Comparison of ENCODE assay signal across 2 cellular contexts in the genomic region with DNA sequence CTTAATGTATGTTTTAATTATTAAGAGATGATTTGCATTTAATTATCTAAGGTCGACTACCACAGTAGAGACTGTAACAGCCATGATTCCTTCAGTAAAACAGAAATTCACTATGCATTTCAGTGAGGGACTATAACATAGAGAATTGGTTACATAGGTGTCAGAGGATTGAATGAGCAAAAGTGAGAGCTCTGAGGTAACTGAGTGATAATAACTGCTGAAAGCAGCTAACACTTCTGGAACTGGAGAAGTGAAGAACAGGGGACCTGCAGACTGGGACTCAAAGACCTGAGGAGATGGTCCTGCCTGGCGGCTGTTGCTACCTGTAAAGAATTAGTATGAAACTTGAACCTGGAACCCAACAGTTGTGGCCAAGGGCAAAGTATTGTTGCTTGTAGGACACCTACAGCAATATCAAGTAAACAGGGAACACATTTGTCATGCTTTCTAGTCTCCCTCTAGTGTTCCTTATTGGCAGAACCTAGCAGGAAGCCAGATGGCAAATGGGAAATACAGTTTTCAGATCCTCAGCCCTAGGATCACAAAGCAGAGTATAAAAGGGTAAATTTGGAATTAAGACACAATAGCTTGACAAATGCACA.
TF ChIP-seq lines count a peak whose summit lies in the region.

No MANE protein-coding gene starts in this region.

TF ChIP-seq in K562, 482 proteins besides CTCF, POLR2A, EP300 and RAD21 (continued from another document and continues in another):
- TF ChIP-seq, protein P1, sequence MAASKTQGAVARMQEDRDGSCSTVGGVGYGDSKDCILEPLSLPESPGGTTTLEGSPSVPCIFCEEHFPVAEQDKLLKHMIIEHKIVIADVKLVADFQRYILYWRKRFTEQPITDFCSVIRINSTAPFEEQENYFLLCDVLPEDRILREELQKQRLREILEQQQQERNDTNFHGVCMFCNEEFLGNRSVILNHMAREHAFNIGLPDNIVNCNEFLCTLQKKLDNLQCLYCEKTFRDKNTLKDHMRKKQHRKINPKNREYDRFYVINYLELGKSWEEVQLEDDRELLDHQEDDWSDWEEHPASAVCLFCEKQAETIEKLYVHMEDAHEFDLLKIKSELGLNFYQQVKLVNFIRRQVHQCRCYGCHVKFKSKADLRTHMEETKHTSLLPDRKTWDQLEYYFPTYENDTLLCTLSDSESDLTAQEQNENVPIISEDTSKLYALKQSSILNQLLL (CRISPR knock-in tag; IDR thresholded peaks at IDR 0.05; ENCODE audit: borderline replicate concordance): no peak
- TF ChIP-seq NBN (IDR thresholded peaks at IDR 0.05; ENCODE audit: low read depth): 0 out of 2 replicates have a peak, but pooled peaks have one; percentile 43
- TF ChIP-seq, protein P2, sequence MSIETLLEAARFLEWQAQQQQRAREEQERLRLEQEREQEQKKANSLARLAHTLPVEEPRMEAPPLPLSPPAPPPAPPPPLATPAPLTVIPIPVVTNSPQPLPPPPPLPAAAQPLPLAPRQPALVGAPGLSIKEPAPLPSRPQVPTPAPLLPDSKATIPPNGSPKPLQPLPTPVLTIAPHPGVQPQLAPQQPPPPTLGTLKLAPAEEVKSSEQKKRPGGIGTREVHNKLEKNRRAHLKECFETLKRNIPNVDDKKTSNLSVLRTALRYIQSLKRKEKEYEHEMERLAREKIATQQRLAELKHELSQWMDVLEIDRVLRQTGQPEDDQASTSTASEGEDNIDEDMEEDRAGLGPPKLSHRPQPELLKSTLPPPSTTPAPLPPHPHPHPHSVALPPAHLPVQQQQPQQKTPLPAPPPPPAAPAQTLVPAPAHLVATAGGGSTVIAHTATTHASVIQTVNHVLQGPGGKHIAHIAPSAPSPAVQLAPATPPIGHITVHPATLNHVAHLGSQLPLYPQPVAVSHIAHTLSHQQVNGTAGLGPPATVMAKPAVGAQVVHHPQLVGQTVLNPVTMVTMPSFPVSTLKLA (conservative IDR thresholded peaks at IDR 0.05): peak; percentile 32 to 43; a peak in 1 of 4 replicates
- TF ChIP-seq MEIS2 (IDR thresholded peaks at IDR 0.05; ENCODE audit: partially characterized antibody): no peak
- no peak for TF ChIP-seq ZNF311 (CRISPR knock-in tag; IDR thresholded peaks at IDR 0.05)
- no peak for TF ChIP-seq MIER1 (IDR thresholded peaks at IDR 0.05; ENCODE audit: low read depth)
- TF ChIP-seq ZNF232 (CRISPR knock-in tag; IDR thresholded peaks at IDR 0.05): no peak
- TF ChIP-seq RUNX1 (IDR thresholded peaks at IDR 0.05; ENCODE audit: low read depth): no peak
- TF ChIP-seq IRF2 (CRISPR knock-in tag; IDR thresholded peaks at IDR 0.05): no peak
- peak; percentile 35 to 75; a peak in 3 of 4 replicates for TF ChIP-seq FOXA3 (CRISPR knock-in tag; conservative IDR thresholded peaks at IDR 0.05 in 1 of 2, IDR thresholded peaks at IDR 0.05 in 1 of 2)
- TF ChIP-seq, protein P3, sequence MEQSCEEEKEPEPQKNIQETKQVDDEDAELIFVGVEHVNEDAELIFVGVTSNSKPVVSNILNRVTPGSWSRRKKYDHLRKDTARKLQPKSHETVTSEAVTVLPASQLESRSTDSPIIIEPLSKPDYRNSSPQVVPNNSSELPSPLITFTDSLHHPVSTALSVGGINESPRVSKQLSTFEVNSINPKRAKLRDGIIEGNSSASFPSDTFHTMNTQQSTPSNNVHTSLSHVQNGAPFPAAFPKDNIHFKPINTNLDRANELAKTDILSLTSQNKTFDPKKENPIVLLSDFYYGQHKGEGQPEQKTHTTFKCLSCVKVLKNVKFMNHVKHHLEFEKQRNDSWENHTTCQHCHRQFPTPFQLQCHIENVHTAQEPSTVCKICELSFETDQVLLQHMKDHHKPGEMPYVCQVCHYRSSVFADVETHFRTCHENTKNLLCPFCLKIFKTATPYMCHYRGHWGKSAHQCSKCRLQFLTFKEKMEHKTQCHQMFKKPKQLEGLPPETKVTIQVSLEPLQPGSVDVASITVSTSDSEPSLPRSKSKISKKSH (CRISPR knock-in tag; IDR thresholded peaks at IDR 0.05): no peak
- no peak for TF ChIP-seq LEF1 (IDR thresholded peaks at IDR 0.05)
- TF ChIP-seq, protein P4, sequence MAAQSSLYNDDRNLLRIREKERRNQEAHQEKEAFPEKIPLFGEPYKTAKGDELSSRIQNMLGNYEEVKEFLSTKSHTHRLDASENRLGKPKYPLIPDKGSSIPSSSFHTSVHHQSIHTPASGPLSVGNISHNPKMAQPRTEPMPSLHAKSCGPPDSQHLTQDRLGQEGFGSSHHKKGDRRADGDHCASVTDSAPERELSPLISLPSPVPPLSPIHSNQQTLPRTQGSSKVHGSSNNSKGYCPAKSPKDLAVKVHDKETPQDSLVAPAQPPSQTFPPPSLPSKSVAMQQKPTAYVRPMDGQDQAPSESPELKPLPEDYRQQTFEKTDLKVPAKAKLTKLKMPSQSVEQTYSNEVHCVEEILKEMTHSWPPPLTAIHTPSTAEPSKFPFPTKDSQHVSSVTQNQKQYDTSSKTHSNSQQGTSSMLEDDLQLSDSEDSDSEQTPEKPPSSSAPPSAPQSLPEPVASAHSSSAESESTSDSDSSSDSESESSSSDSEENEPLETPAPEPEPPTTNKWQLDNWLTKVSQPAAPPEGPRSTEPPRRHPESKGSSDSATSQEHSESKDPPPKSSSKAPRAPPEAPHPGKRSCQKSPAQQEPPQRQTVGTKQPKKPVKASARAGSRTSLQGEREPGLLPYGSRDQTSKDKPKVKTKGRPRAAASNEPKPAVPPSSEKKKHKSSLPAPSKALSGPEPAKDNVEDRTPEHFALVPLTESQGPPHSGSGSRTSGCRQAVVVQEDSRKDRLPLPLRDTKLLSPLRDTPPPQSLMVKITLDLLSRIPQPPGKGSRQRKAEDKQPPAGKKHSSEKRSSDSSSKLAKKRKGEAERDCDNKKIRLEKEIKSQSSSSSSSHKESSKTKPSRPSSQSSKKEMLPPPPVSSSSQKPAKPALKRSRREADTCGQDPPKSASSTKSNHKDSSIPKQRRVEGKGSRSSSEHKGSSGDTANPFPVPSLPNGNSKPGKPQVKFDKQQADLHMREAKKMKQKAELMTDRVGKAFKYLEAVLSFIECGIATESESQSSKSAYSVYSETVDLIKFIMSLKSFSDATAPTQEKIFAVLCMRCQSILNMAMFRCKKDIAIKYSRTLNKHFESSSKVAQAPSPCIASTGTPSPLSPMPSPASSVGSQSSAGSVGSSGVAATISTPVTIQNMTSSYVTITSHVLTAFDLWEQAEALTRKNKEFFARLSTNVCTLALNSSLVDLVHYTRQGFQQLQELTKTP (IDR thresholded peaks at IDR 0.05; ENCODE audit: low read depth in 1 of 2, partially characterized antibody in 2 of 2): no peak
- TF ChIP-seq ARHGAP35 (IDR thresholded peaks at IDR 0.05; ENCODE audit: partially characterized antibody): no peak
- no peak for TF ChIP-seq ZZZ3 (IDR thresholded peaks at IDR 0.05)
- no peak for TF ChIP-seq NFIC (IDR thresholded peaks at IDR 0.05)
- no peak for TF ChIP-seq NUFIP1 (IDR thresholded peaks at IDR 0.05; ENCODE audit: partially characterized antibody)
- TF ChIP-seq, protein P5, sequence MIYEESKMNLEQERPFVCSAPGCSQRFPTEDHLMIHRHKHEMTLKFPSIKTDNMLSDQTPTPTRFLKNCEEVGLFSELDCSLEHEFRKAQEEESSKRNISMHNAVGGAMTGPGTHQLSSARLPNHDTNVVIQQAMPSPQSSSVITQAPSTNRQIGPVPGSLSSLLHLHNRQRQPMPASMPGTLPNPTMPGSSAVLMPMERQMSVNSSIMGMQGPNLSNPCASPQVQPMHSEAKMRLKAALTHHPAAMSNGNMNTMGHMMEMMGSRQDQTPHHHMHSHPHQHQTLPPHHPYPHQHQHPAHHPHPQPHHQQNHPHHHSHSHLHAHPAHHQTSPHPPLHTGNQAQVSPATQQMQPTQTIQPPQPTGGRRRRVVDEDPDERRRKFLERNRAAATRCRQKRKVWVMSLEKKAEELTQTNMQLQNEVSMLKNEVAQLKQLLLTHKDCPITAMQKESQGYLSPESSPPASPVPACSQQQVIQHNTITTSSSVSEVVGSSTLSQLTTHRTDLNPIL (CRISPR knock-in tag; IDR thresholded peaks at IDR 0.05): no peak
- TF ChIP-seq ZBTB17 (CRISPR knock-in tag; IDR thresholded peaks at IDR 0.05): no peak
- no peak for TF ChIP-seq MCM5 (IDR thresholded peaks at IDR 0.05; ENCODE audit: low read depth)

TF ChIP-seq in HepG2, 621 proteins besides CTCF, POLR2A, EP300 and RAD21 (continued from another document):
- 0 out of 2 replicates have a peak, but pooled peaks have one; percentile 24 for TF ChIP-seq SMAD3 (CRISPR knock-in tag; IDR thresholded peaks at IDR 0.05)
- TF ChIP-seq, protein P6, sequence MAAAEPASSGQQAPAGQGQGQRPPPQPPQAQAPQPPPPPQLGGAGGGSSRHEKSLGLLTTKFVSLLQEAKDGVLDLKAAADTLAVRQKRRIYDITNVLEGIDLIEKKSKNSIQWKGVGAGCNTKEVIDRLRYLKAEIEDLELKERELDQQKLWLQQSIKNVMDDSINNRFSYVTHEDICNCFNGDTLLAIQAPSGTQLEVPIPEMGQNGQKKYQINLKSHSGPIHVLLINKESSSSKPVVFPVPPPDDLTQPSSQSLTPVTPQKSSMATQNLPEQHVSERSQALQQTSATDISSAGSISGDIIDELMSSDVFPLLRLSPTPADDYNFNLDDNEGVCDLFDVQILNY (CRISPR knock-in tag; conservative IDR thresholded peaks at IDR 0.05): no peak
- TF ChIP-seq ZMYM4 (CRISPR knock-in tag; IDR thresholded peaks at IDR 0.05): peak; percentile 45; the same call in 1 of the 2 replicates
- no peak for TF ChIP-seq NR2F6 (IDR thresholded peaks at IDR 0.05)
- 0 out of 2 replicates have a peak, but pooled peaks have one; percentile 20 for TF ChIP-seq NR2F6 (CRISPR knock-in tag; IDR thresholded peaks at IDR 0.05)
- no peak for TF ChIP-seq ZNF720 (CRISPR knock-in tag; IDR thresholded peaks at IDR 0.05)
- TF ChIP-seq FOXO1 (CRISPR knock-in tag; IDR thresholded peaks at IDR 0.05): peak; percentile 51; the same call in 1 of the 2 replicates
- TF ChIP-seq MIXL1 (CRISPR knock-in tag; IDR thresholded peaks at IDR 0.05): 0 out of 2 replicates have a peak, but pooled peaks have one; percentile 44
- TF ChIP-seq, protein P7, sequence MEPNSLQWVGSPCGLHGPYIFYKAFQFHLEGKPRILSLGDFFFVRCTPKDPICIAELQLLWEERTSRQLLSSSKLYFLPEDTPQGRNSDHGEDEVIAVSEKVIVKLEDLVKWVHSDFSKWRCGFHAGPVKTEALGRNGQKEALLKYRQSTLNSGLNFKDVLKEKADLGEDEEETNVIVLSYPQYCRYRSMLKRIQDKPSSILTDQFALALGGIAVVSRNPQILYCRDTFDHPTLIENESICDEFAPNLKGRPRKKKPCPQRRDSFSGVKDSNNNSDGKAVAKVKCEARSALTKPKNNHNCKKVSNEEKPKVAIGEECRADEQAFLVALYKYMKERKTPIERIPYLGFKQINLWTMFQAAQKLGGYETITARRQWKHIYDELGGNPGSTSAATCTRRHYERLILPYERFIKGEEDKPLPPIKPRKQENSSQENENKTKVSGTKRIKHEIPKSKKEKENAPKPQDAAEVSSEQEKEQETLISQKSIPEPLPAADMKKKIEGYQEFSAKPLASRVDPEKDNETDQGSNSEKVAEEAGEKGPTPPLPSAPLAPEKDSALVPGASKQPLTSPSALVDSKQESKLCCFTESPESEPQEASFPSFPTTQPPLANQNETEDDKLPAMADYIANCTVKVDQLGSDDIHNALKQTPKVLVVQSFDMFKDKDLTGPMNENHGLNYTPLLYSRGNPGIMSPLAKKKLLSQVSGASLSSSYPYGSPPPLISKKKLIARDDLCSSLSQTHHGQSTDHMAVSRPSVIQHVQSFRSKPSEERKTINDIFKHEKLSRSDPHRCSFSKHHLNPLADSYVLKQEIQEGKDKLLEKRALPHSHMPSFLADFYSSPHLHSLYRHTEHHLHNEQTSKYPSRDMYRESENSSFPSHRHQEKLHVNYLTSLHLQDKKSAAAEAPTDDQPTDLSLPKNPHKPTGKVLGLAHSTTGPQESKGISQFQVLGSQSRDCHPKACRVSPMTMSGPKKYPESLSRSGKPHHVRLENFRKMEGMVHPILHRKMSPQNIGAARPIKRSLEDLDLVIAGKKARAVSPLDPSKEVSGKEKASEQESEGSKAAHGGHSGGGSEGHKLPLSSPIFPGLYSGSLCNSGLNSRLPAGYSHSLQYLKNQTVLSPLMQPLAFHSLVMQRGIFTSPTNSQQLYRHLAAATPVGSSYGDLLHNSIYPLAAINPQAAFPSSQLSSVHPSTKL (CRISPR knock-in tag; IDR thresholded peaks at IDR 0.05): peak; percentile 39; the same call in 1 of the 2 replicates
- TF ChIP-seq STAG1 (CRISPR knock-in tag; IDR thresholded peaks at IDR 0.05): peak; percentile 83
- TF ChIP-seq, protein P8, sequence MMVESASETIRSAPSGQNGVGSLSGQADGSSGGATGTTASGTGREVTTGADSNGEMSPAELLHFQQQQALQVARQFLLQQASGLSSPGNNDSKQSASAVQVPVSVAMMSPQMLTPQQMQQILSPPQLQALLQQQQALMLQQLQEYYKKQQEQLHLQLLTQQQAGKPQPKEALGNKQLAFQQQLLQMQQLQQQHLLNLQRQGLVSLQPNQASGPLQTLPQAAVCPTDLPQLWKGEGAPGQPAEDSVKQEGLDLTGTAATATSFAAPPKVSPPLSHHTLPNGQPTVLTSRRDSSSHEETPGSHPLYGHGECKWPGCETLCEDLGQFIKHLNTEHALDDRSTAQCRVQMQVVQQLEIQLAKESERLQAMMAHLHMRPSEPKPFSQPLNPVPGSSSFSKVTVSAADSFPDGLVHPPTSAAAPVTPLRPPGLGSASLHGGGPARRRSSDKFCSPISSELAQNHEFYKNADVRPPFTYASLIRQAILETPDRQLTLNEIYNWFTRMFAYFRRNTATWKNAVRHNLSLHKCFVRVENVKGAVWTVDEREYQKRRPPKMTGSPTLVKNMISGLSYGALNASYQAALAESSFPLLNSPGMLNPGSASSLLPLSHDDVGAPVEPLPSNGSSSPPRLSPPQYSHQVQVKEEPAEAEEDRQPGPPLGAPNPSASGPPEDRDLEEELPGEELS (CRISPR knock-in tag; IDR thresholded peaks at IDR 0.05): peak; percentile 65
- TF ChIP-seq ZNF383 (CRISPR knock-in tag; IDR thresholded peaks at IDR 0.05; ENCODE audit: borderline replicate concordance): no peak
- TF ChIP-seq SMC3 (IDR thresholded peaks at IDR 0.05; ENCODE audit: low read length): peak; percentile 66
- TF ChIP-seq, protein P9, sequence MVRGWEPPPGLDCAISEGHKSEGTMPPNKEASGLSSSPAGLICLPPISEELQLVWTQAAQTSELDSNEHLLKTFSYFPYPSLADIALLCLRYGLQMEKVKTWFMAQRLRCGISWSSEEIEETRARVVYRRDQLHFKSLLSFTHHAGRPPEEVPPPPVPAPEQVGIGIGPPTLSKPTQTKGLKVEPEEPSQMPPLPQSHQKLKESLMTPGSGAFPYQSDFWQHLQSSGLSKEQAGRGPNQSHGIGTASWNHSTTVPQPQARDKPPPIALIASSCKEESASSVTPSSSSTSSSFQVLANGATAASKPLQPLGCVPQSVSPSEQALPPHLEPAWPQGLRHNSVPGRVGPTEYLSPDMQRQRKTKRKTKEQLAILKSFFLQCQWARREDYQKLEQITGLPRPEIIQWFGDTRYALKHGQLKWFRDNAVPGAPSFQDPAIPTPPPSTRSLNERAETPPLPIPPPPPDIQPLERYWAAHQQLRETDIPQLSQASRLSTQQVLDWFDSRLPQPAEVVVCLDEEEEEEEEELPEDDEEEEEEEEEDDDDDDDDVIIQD (CRISPR knock-in tag; IDR thresholded peaks at IDR 0.05; ENCODE audit: low read depth): peak; percentile 41; the same call in 1 of the 2 replicates
- peak; percentile 88 for TF ChIP-seq FOXA3 (CRISPR knock-in tag; IDR thresholded peaks at IDR 0.05)
